In the genomic region with DNA sequence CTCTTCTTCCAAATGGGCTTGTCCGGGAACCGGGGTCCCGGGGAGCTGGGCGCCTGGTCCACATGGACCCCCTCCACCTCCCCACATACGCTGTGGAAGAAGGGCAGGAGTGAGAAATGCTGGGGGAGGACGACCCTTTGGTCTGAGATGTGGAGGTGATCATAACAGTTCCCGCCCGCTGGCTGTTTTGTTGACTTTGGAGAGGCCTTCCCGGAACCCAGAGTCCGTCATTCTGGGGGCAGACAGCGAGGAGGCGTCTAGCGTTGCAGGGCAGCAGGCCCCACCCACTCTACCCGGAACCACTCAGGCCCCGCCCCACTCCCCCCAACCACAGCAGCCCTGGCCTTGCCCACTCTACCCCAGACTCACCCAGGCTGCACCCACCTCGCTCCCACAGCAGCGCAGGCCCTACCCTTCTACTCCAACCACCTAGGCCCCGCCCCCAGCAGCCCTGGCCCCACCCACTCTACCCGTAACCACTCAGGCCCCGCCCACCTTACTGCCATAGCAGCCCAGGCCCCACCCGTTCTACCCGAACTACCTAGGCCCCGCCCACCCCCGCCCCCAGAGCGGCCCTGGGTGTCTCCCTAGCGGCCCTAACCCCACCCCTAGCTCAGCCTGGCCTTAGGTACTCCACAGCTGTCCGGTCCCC, we compare ENCODE assay signal across 8 cellular contexts. TPM values are rescaled to one million over a fixed set of nuclear protein-coding genes. Genes with fewer than 3 reads are reported as not detected.
DNase-seq lines count a peak whose midpoint lies in the region; ATAC-seq, FAIRE-seq and TF ChIP-seq lines count a peak whose summit lies in the region.

No MANE protein-coding gene starts in this region.

- in situ Hi-C loops in K562 (cut with MboI), result no loop called here

- no peak overlapping the region for H3K4me3 ChIP-seq in A549
- peak overlapping the region; percentile 39 for H3K4me3 ChIP-seq in K562
- peak overlapping the region; percentile 59 to 64 for H3K4me3 ChIP-seq in mucosa of rectum (ENCODE audit: low read length in 2 of 2)

- peaks cover 3% of the 10 kb centered on the region for H3K4me1 Mint-ChIP-seq in osteocyte (ENCODE audit: unreplicated experiment)

- H3K9ac ChIP-seq in K562 (ENCODE audit: insufficient read depth in 1 of 2, low read depth in 2 of 2, low read length in 2 of 2) (peak overlapping the region; percentile 62 to 93), mucosa of rectum (ENCODE audit: low read depth in 1 of 2, low read length in 2 of 2) (peak overlapping the region; percentile 32 to 47)

- H3K27me3 ChIP-seq in K562 (ENCODE audit: control insufficient read depth in 2 of 2, insufficient read depth in 2 of 2, low read length in 2 of 2) (no peaks in the 10 kb centered on the region), mucosa of rectum (ENCODE audit: control insufficient read depth in 2 of 2, insufficient read depth in 2 of 2, low read length in 2 of 2) (no peaks in the 10 kb centered on the region)

- no peak for FAIRE-seq in A549 (lab: Jason Lieb, UNC)
- peak; percentile 82 for FAIRE-seq in K562 (lab: Jason Lieb, UNC)

- H3K4me3 Mint-ChIP-seq in osteocyte (ENCODE audit: unreplicated experiment), result no peak overlapping the region

- no peak for TF ChIP-seq RAD21 in A549 (conservative IDR thresholded peaks at IDR 0.05 in 1 of 2, IDR thresholded peaks at IDR 0.05 in 1 of 2)
- TF ChIP-seq RAD21 in K562 (CRISPR knock-in tag; conservative IDR thresholded peaks at IDR 0.05 in 1 of 2, IDR thresholded peaks at IDR 0.05 in 1 of 2), result no peak

- ATAC-seq in A549, result peak; percentile 60 to 85
- ATAC-seq in K562, result peak; percentile 94
- no peak for ATAC-seq in GM19455 (IDR thresholded peaks at IDR 0.05; ENCODE audit: unreplicated experiment)
- ATAC-seq in GM21447 (IDR thresholded peaks at IDR 0.05; ENCODE audit: unreplicated experiment), result no peak

- TSS peak; percentile 85 for BruUV-seq in K562 (replicated peaks; lab: Mats Ljungman, UMichigan)

- no peaks in the 10 kb centered on the region for H3K9me1 ChIP-seq in K562 (ENCODE audit: control insufficient read depth, insufficient read depth, low read length)

- no peaks in the 10 kb centered on the region for H3K9me3 Mint-ChIP-seq in osteocyte (ENCODE audit: unreplicated experiment)

- H3K9me3 ChIP-seq in A549 (no peaks in the 10 kb centered on the region), K562 (replicated peaks; ENCODE audit: control insufficient read depth, insufficient read depth, low read depth, low read length) (no peaks in the 10 kb centered on the region), mucosa of rectum (ENCODE audit: control insufficient read depth in 2 of 2, low read length in 2 of 2) (no peaks in the 10 kb centered on the region)

- DNase-seq in A549 (ENCODE audit: low read depth in 1 of 2, low spot score in 1 of 2) (peak; percentile 49 to 84), NAMALWA (ENCODE audit: low spot score) (peak; percentile 78), K562 (ENCODE audit: extremely low read depth in 1 of 4, low spot score in 3 of 4) (peak; percentile 94 to 96 (median 96)), osteocyte (ENCODE audit: extremely low spot score, unreplicated experiment) (no peak), amniotic stem cell (lab: John Stamatoyannopoulos, UW) (no peak)

- no peak overlapping the region for H3K27ac Mint-ChIP-seq in osteocyte (ENCODE audit: unreplicated experiment)

- no peaks in the 10 kb centered on the region for H4K20me1 ChIP-seq in K562 (replicated peaks; ENCODE audit: control insufficient read depth, insufficient read depth, low read length)

- H3K4me2 ChIP-seq in A549 (peak overlapping the region; percentile 52), K562 (ENCODE audit: insufficient read depth, low read length) (peak overlapping the region; percentile 67)

- CTCF ChIA-PET in A549 (lab: Yijun Ruan, JAX) (interaction anchor here (0.6 to 1.0 kb wide), 3 partner anchors 132 to 734 kb away, joined by 3 to 4 read pairs (median 3); no protein-coding TSS in a partner anchor), K562 (lab: Yijun Ruan, JAX; ENCODE audit: low intra/inter-chr PET ratio) (no interaction called here)

- H2AFZ ChIP-seq in K562 (ENCODE audit: low read depth, low read length), result peak overlapping the region; percentile 52

- H3K36me3 ChIP-seq in K562 (ENCODE audit: control insufficient read depth, insufficient read depth, low read length), result peaks cover 2% of the 10 kb centered on the region; the same call in 1 of the 3 replicates
- H3K36me3 ChIP-seq in mucosa of rectum (ENCODE audit: control insufficient read depth in 2 of 2, insufficient read depth in 2 of 2, low read length in 2 of 2), result peaks cover 3 to 11% of the 10 kb centered on the region in 2 donors

- H3K36me3 Mint-ChIP-seq in osteocyte (ENCODE audit: unreplicated experiment), result peaks cover 7% of the 10 kb centered on the region

- H3K4me1 ChIP-seq in A549 (peaks cover 19% of the 10 kb centered on the region), K562 (replicated peaks in 1 of 2; ENCODE audit: control insufficient read depth in 2 of 2, insufficient read depth in 2 of 2, low read length in 2 of 2) (peaks cover 23 to 55% of the 10 kb centered on the region in 2 experiments; a peak in 4 of 5 replicates), mucosa of rectum (ENCODE audit: control insufficient read depth in 2 of 2, insufficient read depth in 2 of 2, low read length in 2 of 2) (peaks cover 4% of the 10 kb centered on the region in 2 donors)

- H3K27ac ChIP-seq in A549 (peak overlapping the region; percentile 59 to 75; a peak in 5 of 6 replicates), K562 (ENCODE audit: extremely low read depth, low read depth, low read length) (peak overlapping the region; percentile 71), mucosa of rectum (ENCODE audit: low read depth in 2 of 2, low read length in 2 of 2) (peak overlapping the region; percentile 68)

- TF ChIP-seq CTCF in A549 (IDR thresholded peaks at IDR 0.05) (no peak), K562 (IDR thresholded peaks at IDR 0.05 in 2 of 3, conservative IDR thresholded peaks at IDR 0.05 in 1 of 3; ENCODE audit: insufficient read depth in 2 of 3, low read depth in 1 of 3, low read length in 3 of 3) (0 out of 6 replicates have a peak, but pooled peaks of 1 of the 3 experiments have one; percentile 3), osteocyte (IDR thresholded peaks at IDR 0.05) (no peak)

- intact Hi-C loops in K562 (cut with micrococcal nuclease), result loop anchor here (10.0 kb wide), 1 partner anchor 215 kb away; no protein-coding TSS in a partner anchor

- no peak for TF ChIP-seq POLR2A in A549 (IDR thresholded peaks at IDR 0.05; ENCODE audit: low read length)
- peak; percentile 60 for TF ChIP-seq POLR2A in K562 (conservative IDR thresholded peaks at IDR 0.05)

- WGBS in A549 (ENCODE audit: missing lambda C conversion rate), result 41% methylated on average over 13 of the region's 27 CpGs
- 14% methylated on average over 13 of the region's 27 CpGs for WGBS in K562 (ENCODE audit: insufficient coverage, low coverage, missing lambda C conversion rate)

- H3K79me2 ChIP-seq in K562 (ENCODE audit: control insufficient read depth, insufficient read depth, low read length), result peaks cover 5% of the 10 kb centered on the region; the same call in 1 of the 3 replicates

- POLR2A ChIA-PET in A549 (lab: Yijun Ruan, JAX), result no interaction called here
- POLR2A ChIA-PET in K562 (lab: Yijun Ruan, JAX), result interaction anchor here (0.6 to 1.1 kb wide), 3 partner anchors 119 to 508 kb away, joined by 3 to 5 read pairs (median 5); no protein-coding TSS in a partner anchor

- no peaks in the 10 kb centered on the region for H3K27me3 Mint-ChIP-seq in osteocyte (ENCODE audit: unreplicated experiment)

- TF ChIP-seq EP300 in A549 (IDR thresholded peaks at IDR 0.05) (no peak), K562 (IDR thresholded peaks at IDR 0.05; ENCODE audit: low read length) (peak; percentile 32; the same call in 1 of the 2 replicates)

RNA-seq across cellular contexts. Expression of a gene that starts 7.1 kb away (rescaled TPM):
- polyA plus RNA-seq in A549 (2011; rRNA removed) (50.2 and 69.4 TPM in 2 replicates), A549 (2017; fragmentation: RNase III; extraction: RNeasy Plus Mini Kit Qiagen cat#74134 plus additional on column Dnase treatment) (35.4 to 42.1 TPM (median 36.4 TPM) in 3 replicates), K562 (2011; rRNA removed) (29.8 and 46.5 TPM in 2 replicates), K562 (2014; fragmentation: Illumina TruSeq; extraction: Trizol) (32.3 and 33.2 TPM in 2 replicates), K562 (2014; fragmentation: Nextera tagmentation; extraction: Ambion mirVana) (1 to 10 TPM; 2.4 to 6.1 TPM), K562 (2014; rRNA removed) (32.9 and 36.4 TPM in 2 replicates)
- 41.9 and 44.2 TPM in 2 replicates for polyA plus RNA-seq in A549 (2012; cell fraction: cytosol; rRNA removed)
- 87.5 and 87.8 TPM in 2 replicates for polyA plus RNA-seq in A549 (2012; cell fraction: nucleus; rRNA removed)
- polyA minus RNA-seq in A549 (2011; rRNA and poly(A)+ RNA removed), result 66.1 and 88.8 TPM in 2 replicates
- total RNA-seq in K562 (2011; cell fraction: chromatin; rRNA removed; ENCODE audit: low replicate concordance), result 45.9 and 112 TPM in 2 replicates
- total RNA-seq in K562 (2011; cell fraction: nucleolus; rRNA removed), result 96.6 and 107 TPM in 2 replicates
- total RNA-seq in K562 (2011; cell fraction: nucleoplasm; rRNA removed), result 72.1 and 74.9 TPM in 2 replicates
- total RNA-seq in K562 (2014; rRNA removed) (23.8 and 33.5 TPM in 2 replicates), K562 (2014; rRNA removed; fragmentation: Illumina TruSeq; extraction: Trizol) (12.3 and 16.4 TPM in 2 replicates), K562 (2015; rRNA removed; fragmentation: Illumina TruSeq; extraction: Trizol) (21.9 and 24.4 TPM in 2 replicates), K562 (2021) (31.1 and 33.1 TPM in 2 replicates), osteocyte (45.4 and 51.5 TPM in 2 replicates)
- 43.8 and 51.1 TPM in 2 replicates for polyA plus RNA-seq in K562 (2011; cell fraction: cytosol; rRNA removed)
- polyA plus RNA-seq in K562 (2011; cell fraction: nucleus; rRNA removed), result 180 and 195 TPM in 2 replicates
- 29.9 and 65.7 TPM in 2 replicates for polyA plus RNA-seq in K562 (2012)
- 22.3 and 35.9 TPM in 2 replicates for polyA minus RNA-seq in K562 (2011; rRNA and poly(A)+ RNA removed)
- polyA minus RNA-seq in K562 (2011; cell fraction: cytosol; rRNA and poly(A)+ RNA removed), result 21.0 and 22.6 TPM in 2 replicates
- 18.7 and 34.9 TPM in 2 replicates for polyA minus RNA-seq in K562 (2011; cell fraction: nucleus; rRNA and poly(A)+ RNA removed)

RNA-seq across cellular contexts. Expression of a gene that starts 9.2 kb away (rescaled TPM):
- polyA plus RNA-seq in A549 (2011; rRNA removed), result 30.7 and 39.2 TPM in 2 replicates
- 50.2 and 50.3 TPM in 2 replicates for polyA plus RNA-seq in A549 (2012; cell fraction: cytosol; rRNA removed)
- polyA plus RNA-seq in A549 (2012; cell fraction: nucleus; rRNA removed), result 84.6 and 89.9 TPM in 2 replicates
- 52.8 to 61.0 TPM (median 60.9 TPM) in 3 replicates for polyA plus RNA-seq in A549 (2017; fragmentation: RNase III; extraction: RNeasy Plus Mini Kit Qiagen cat#74134 plus additional on column Dnase treatment)
- polyA minus RNA-seq in A549 (2011; rRNA and poly(A)+ RNA removed), result 22.6 and 24.5 TPM in 2 replicates
- total RNA-seq in K562 (2011; cell fraction: chromatin; rRNA removed; ENCODE audit: low replicate concordance), result 67.3 and 119 TPM in 2 replicates
- total RNA-seq in K562 (2011; cell fraction: nucleolus; rRNA removed), result 65.3 and 66.5 TPM in 2 replicates
- total RNA-seq in K562 (2011; cell fraction: nucleoplasm; rRNA removed), result 53.5 and 66.7 TPM in 2 replicates
- total RNA-seq in K562 (2014; rRNA removed), result 57.4 and 61.8 TPM in 2 replicates
- total RNA-seq in K562 (2014; rRNA removed; fragmentation: Illumina TruSeq; extraction: Trizol), result 23.6 and 29.4 TPM in 2 replicates
- 34.6 and 36.1 TPM in 2 replicates for total RNA-seq in K562 (2015; rRNA removed; fragmentation: Illumina TruSeq; extraction: Trizol)
- total RNA-seq in K562 (2021), result 59.1 and 63.2 TPM in 2 replicates
- polyA plus RNA-seq in K562 (2011; rRNA removed), result 29.1 and 39.3 TPM in 2 replicates
- 22.8 and 30.6 TPM in 2 replicates for polyA plus RNA-seq in K562 (2011; cell fraction: cytosol; rRNA removed)
- 113 and 133 TPM in 2 replicates for polyA plus RNA-seq in K562 (2011; cell fraction: nucleus; rRNA removed)
- polyA plus RNA-seq in K562 (2012), result 47.5 and 50.8 TPM in 2 replicates
- 56.2 and 56.7 TPM in 2 replicates for polyA plus RNA-seq in K562 (2014; fragmentation: Illumina TruSeq; extraction: Trizol)
- polyA plus RNA-seq in K562 (2014; fragmentation: Nextera tagmentation; extraction: Ambion mirVana), result 1 to 10 TPM; 1.2 to 2.7 TPM
- polyA plus RNA-seq in K562 (2014; rRNA removed), result 66.6 and 66.8 TPM in 2 replicates
- polyA minus RNA-seq in K562 (2011; rRNA and poly(A)+ RNA removed), result 17.1 and 20.3 TPM in 2 replicates
- 18.3 and 21.0 TPM in 2 replicates for polyA minus RNA-seq in K562 (2011; cell fraction: cytosol; rRNA and poly(A)+ RNA removed)
- polyA minus RNA-seq in K562 (2011; cell fraction: nucleus; rRNA and poly(A)+ RNA removed), result 21.3 and 30.1 TPM in 2 replicates
- 51.1 and 53.8 TPM in 2 replicates for total RNA-seq in osteocyte

RNA-seq across cellular contexts. Expression of a gene that starts 9.8 kb away (rescaled TPM):
- polyA plus RNA-seq in A549 (2011; rRNA removed) (45.4 and 93.9 TPM in 2 replicates), A549 (2017; fragmentation: RNase III; extraction: RNeasy Plus Mini Kit Qiagen cat#74134 plus additional on column Dnase treatment) (70.9 to 87.8 TPM (median 81.1 TPM) in 3 replicates), K562 (2011; rRNA removed) (9.1 and 40.9 TPM in 2 replicates), K562 (2014; fragmentation: Illumina TruSeq; extraction: Trizol) (2.4 and 4.3 TPM in 2 replicates), K562 (2014; fragmentation: Nextera tagmentation; extraction: Ambion mirVana) (1 to 10 TPM; 1.2 to 2.2 TPM), K562 (2014; rRNA removed) (2.5 and 5.4 TPM in 2 replicates)
- polyA plus RNA-seq in A549 (2012; cell fraction: cytosol; rRNA removed), result 12.9 and 13.5 TPM in 2 replicates
- polyA plus RNA-seq in A549 (2012; cell fraction: nucleus; rRNA removed), result 38.8 and 39.7 TPM in 2 replicates
- 132 and 172 TPM in 2 replicates for polyA minus RNA-seq in A549 (2011; rRNA and poly(A)+ RNA removed)
- 19.5 and 33.3 TPM in 2 replicates for total RNA-seq in K562 (2011; cell fraction: chromatin; rRNA removed; ENCODE audit: low replicate concordance)
- 14.5 and 17.5 TPM in 2 replicates for total RNA-seq in K562 (2011; cell fraction: nucleolus; rRNA removed)
- 15.2 and 15.6 TPM in 2 replicates for total RNA-seq in K562 (2011; cell fraction: nucleoplasm; rRNA removed)
- total RNA-seq in K562 (2014; rRNA removed) (0.59 and 2.0 TPM in 2 replicates), K562 (2014; rRNA removed; fragmentation: Illumina TruSeq; extraction: Trizol) (1.1 and 1.5 TPM in 2 replicates), K562 (2015; rRNA removed; fragmentation: Illumina TruSeq; extraction: Trizol) (2.1 and 2.2 TPM in 2 replicates), K562 (2021) (8.0 and 10.6 TPM in 2 replicates), osteocyte (0.56 TPM in 1 of 2 replicates, not detected in the other)
- 9.2 and 36.7 TPM in 2 replicates for polyA plus RNA-seq in K562 (2011; cell fraction: cytosol; rRNA removed)
- 23.7 and 50.5 TPM in 2 replicates for polyA plus RNA-seq in K562 (2011; cell fraction: nucleus; rRNA removed)
- 7.4 and 20.1 TPM in 2 replicates for polyA plus RNA-seq in K562 (2012)
- polyA minus RNA-seq in K562 (2011; rRNA and poly(A)+ RNA removed), result 6.5 and 24.5 TPM in 2 replicates
- polyA minus RNA-seq in K562 (2011; cell fraction: cytosol; rRNA and poly(A)+ RNA removed), result 23.9 and 64.6 TPM in 2 replicates
- polyA minus RNA-seq in K562 (2011; cell fraction: nucleus; rRNA and poly(A)+ RNA removed), result 16.2 and 39.1 TPM in 2 replicates

RNA-seq across cellular contexts. Expression of a gene that starts 37.0 kb away (rescaled TPM):
- polyA plus RNA-seq in A549 (2011; rRNA removed) (6.5 and 6.7 TPM in 2 replicates), A549 (2017; fragmentation: RNase III; extraction: RNeasy Plus Mini Kit Qiagen cat#74134 plus additional on column Dnase treatment) (9.3 to 11.4 TPM (median 10.0 TPM) in 3 replicates), K562 (2011; rRNA removed) (8.7 and 13.4 TPM in 2 replicates), K562 (2014; fragmentation: Illumina TruSeq; extraction: Trizol) (9.6 and 17.7 TPM in 2 replicates), K562 (2014; fragmentation: Nextera tagmentation; extraction: Ambion mirVana) (under 1 TPM; 0.75 to 0.83 TPM), K562 (2014; rRNA removed) (19.8 and 24.8 TPM in 2 replicates)
- 12.1 and 15.6 TPM in 2 replicates for polyA plus RNA-seq in A549 (2012; cell fraction: cytosol; rRNA removed)
- 31.6 and 41.7 TPM in 2 replicates for polyA plus RNA-seq in A549 (2012; cell fraction: nucleus; rRNA removed)
- 7.8 and 8.7 TPM in 2 replicates for polyA minus RNA-seq in A549 (2011; rRNA and poly(A)+ RNA removed)
- total RNA-seq in K562 (2011; cell fraction: chromatin; rRNA removed; ENCODE audit: low replicate concordance), result 17.3 and 38.7 TPM in 2 replicates
- total RNA-seq in K562 (2011; cell fraction: nucleolus; rRNA removed), result 28.7 and 29.6 TPM in 2 replicates
- 21.3 and 22.0 TPM in 2 replicates for total RNA-seq in K562 (2011; cell fraction: nucleoplasm; rRNA removed)
- total RNA-seq in K562 (2014; rRNA removed) (20.0 and 25.9 TPM in 2 replicates), K562 (2014; rRNA removed; fragmentation: Illumina TruSeq; extraction: Trizol) (3.0 and 4.8 TPM in 2 replicates), K562 (2015; rRNA removed; fragmentation: Illumina TruSeq; extraction: Trizol) (8.6 and 8.9 TPM in 2 replicates), K562 (2021) (19.4 and 26.3 TPM in 2 replicates), osteocyte (not detected in 2 replicates)
- 12.2 and 22.2 TPM in 2 replicates for polyA plus RNA-seq in K562 (2011; cell fraction: cytosol; rRNA removed)
- polyA plus RNA-seq in K562 (2011; cell fraction: nucleus; rRNA removed), result 20.1 and 35.1 TPM in 2 replicates
- 10.3 and 10.8 TPM in 2 replicates for polyA plus RNA-seq in K562 (2012)
- 3.0 and 4.7 TPM in 2 replicates for polyA minus RNA-seq in K562 (2011; rRNA and poly(A)+ RNA removed)
- polyA minus RNA-seq in K562 (2011; cell fraction: cytosol; rRNA and poly(A)+ RNA removed), result 8.7 and 11.1 TPM in 2 replicates
- polyA minus RNA-seq in K562 (2011; cell fraction: nucleus; rRNA and poly(A)+ RNA removed), result 17.0 and 18.8 TPM in 2 replicates

RNA-seq across cellular contexts. Expression of a gene that starts 42.2 kb away (rescaled TPM):
- polyA plus RNA-seq in A549 (2011; rRNA removed), result 5.6 and 6.7 TPM in 2 replicates
- 4.7 and 5.4 TPM in 2 replicates for polyA plus RNA-seq in A549 (2012; cell fraction: cytosol; rRNA removed)
- 4.2 and 5.6 TPM in 2 replicates for polyA plus RNA-seq in A549 (2012; cell fraction: nucleus; rRNA removed)
- polyA plus RNA-seq in A549 (2017; fragmentation: RNase III; extraction: RNeasy Plus Mini Kit Qiagen cat#74134 plus additional on column Dnase treatment), result 7.5 to 9.5 TPM (median 8.5 TPM) in 3 replicates
- 9.2 and 10.9 TPM in 2 replicates for polyA minus RNA-seq in A549 (2011; rRNA and poly(A)+ RNA removed)
- 12.0 and 34.0 TPM in 2 replicates for total RNA-seq in K562 (2011; cell fraction: chromatin; rRNA removed; ENCODE audit: low replicate concordance)
- total RNA-seq in K562 (2011; cell fraction: nucleolus; rRNA removed), result 15.5 and 23.5 TPM in 2 replicates
- 12.6 and 13.2 TPM in 2 replicates for total RNA-seq in K562 (2011; cell fraction: nucleoplasm; rRNA removed)
- 13.6 and 13.7 TPM in 2 replicates for total RNA-seq in K562 (2014; rRNA removed)
- total RNA-seq in K562 (2014; rRNA removed; fragmentation: Illumina TruSeq; extraction: Trizol), result 8.7 and 9.4 TPM in 2 replicates
- total RNA-seq in K562 (2015; rRNA removed; fragmentation: Illumina TruSeq; extraction: Trizol), result 19.1 and 19.7 TPM in 2 replicates
- total RNA-seq in K562 (2021), result 17.3 and 20.1 TPM in 2 replicates
- 8.4 and 18.5 TPM in 2 replicates for polyA plus RNA-seq in K562 (2011; rRNA removed)
- 7.1 and 10.6 TPM in 2 replicates for polyA plus RNA-seq in K562 (2011; cell fraction: cytosol; rRNA removed)
- polyA plus RNA-seq in K562 (2011; cell fraction: nucleus; rRNA removed), result 19.2 and 28.2 TPM in 2 replicates
- polyA plus RNA-seq in K562 (2012), result 18.1 and 29.2 TPM in 2 replicates
- polyA plus RNA-seq in K562 (2014; fragmentation: Illumina TruSeq; extraction: Trizol), result 12.4 and 13.3 TPM in 2 replicates
- polyA plus RNA-seq in K562 (2014; fragmentation: Nextera tagmentation; extraction: Ambion mirVana), result 1 to 10 TPM in 1 of 2 experiments, under 1 TPM in 1; 0.46 to 1.3 TPM
- 10.9 and 11.1 TPM in 2 replicates for polyA plus RNA-seq in K562 (2014; rRNA removed)
- polyA minus RNA-seq in K562 (2011; rRNA and poly(A)+ RNA removed), result 10.3 and 18.3 TPM in 2 replicates
- 4.7 and 11.8 TPM in 2 replicates for polyA minus RNA-seq in K562 (2011; cell fraction: cytosol; rRNA and poly(A)+ RNA removed)
- 12.7 and 24.3 TPM in 2 replicates for polyA minus RNA-seq in K562 (2011; cell fraction: nucleus; rRNA and poly(A)+ RNA removed)
- not detected in 2 replicates for total RNA-seq in osteocyte

Comparison
In these comparisons a context has a peak if more than half of its experiments do, and no peak if none do; other contexts are left out.
1. ATAC-seq: peak in A549 (2 of 2) and K562 (single experiment); none in GM19455 (single experiment) and GM21447 (single experiment).
2. DNase-seq: peak in A549 (2 of 2), NAMALWA (single experiment) and K562 (4 of 4); none in osteocyte (single experiment) and amniotic stem cell (single experiment).
3. Peak in every context shown above with its lines, with median percentiles within 50 percentile points of each other: H3K27ac ChIP-seq.